16 cellular contexts compared by ENCODE assay signal in the genomic region with DNA sequence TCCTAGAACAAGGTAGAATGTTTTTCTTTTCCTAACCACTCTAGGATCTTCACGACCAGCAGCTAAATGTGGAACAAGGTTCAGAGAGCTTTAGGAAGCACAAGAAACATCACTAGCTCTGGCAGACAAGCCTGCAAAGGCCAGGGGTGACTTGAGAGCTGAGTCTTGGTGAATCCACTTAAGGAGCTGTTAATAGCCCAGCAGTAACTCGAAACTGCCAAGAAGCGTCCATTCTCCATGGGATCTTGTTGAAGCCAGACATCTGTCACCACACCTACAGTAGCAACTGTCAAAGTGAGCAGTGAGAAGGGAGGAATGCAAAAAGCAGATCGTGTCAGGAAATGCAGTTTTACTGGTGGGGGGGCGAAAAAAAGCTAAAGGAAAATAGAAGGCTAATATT.
DNase-seq lines count a peak whose midpoint lies in the region; ATAC-seq and TF ChIP-seq lines count a peak whose summit lies in the region.
"Had no signal": no experiment of that assay in that cellular context is flagged by ENCODE, and none has a peak within 500 bp of the region (broad histone marks: within the 10 kb centered on the region; RNA-seq: fewer than 3 reads in every experiment).

No MANE protein-coding gene starts in this region.

- ATAC-seq in HG02938 (IDR thresholded peaks at IDR 0.05; ENCODE audit: unreplicated experiment) = no peak
- ATAC-seq: K562 had no signal

- H2AFZ ChIP-seq in neural progenitor cell (replicated peaks) = no peak overlapping the region

- H3K4me2 ChIP-seq in neural progenitor cell = peak overlapping the region; percentile 35

- no peaks in the 10 kb centered on the region for H3K79me2 ChIP-seq in neural progenitor cell (ENCODE audit: low read depth)

- H3K27ac Mint-ChIP-seq in endodermal cell (no peak overlapping the region), neural progenitor cell (no peak overlapping the region)

- H3K9me3 Mint-ChIP-seq in endodermal cell = peaks cover 32% of the 10 kb centered on the region
- peaks cover 9% of the 10 kb centered on the region for H3K9me3 Mint-ChIP-seq in neural progenitor cell

- peak; percentile 31 for DNase-seq in ELF-1 (ENCODE audit: low read depth, low spot score)
- peak; percentile 93 for DNase-seq in NCI-H2171 treated with DMSO at 0.1 percent for 48 hours (lab: John Stamatoyannopoulos, UW)
- peak; percentile 70 for DNase-seq in endodermal cell
- peak; percentile 13 for DNase-seq in neural progenitor cell (ENCODE audit: low spot score)
- no peak for DNase-seq in stimulated activated CD4-positive, alpha-beta T cell treated with anti-CD3 and anti-CD28 coated beads, Interleukin-2, amount 100 ng/mL, for 24 hours
- DNase-seq in effector memory CD4-positive, alpha-beta T cell = no peak
- DNase-seq: H9; MV-4-11; NCI-H1417 treated with DMSO at 0.1 percent for 48 hours; NCI-H1930; NCI-H526; NK-92 treated with Interleukin-12 subunit alpha and Interleukin-12 subunit beta, amount 100 ng/mL, for 24 hours; SHP77 had no signal

- H3F3A ChIP-seq in neural progenitor cell (ENCODE audit: low read depth) = peaks cover 39% of the 10 kb centered on the region

- peaks cover 12% of the 10 kb centered on the region for H3K36me3 Mint-ChIP-seq in endodermal cell (ENCODE audit: low read depth)
- peaks cover 4% of the 10 kb centered on the region for H3K36me3 Mint-ChIP-seq in neural progenitor cell

- no peak overlapping the region for H3K4me3 ChIP-seq in endodermal cell (ENCODE audit: low read length)
- H3K4me3 ChIP-seq in neural progenitor cell = no peak overlapping the region
- H3K4me3 ChIP-seq in effector memory CD4-positive, alpha-beta T cell (ENCODE audit: insufficient read depth, low read depth, low read length, poor library complexity, severe bottlenecking) = no peak overlapping the region
- H3K4me3 ChIP-seq: K562 had no signal

- H3K27me3 ChIP-seq in endodermal cell (ENCODE audit: control insufficient read depth, insufficient read depth, low read length, poor library complexity, severe bottlenecking) (no peaks in the 10 kb centered on the region), neural progenitor cell (no peaks in the 10 kb centered on the region)
- H3K27me3 ChIP-seq in effector memory CD4-positive, alpha-beta T cell (replicated peaks; ENCODE audit: control insufficient read depth, insufficient read depth, low read length, poor library complexity, severe bottlenecking) = no peaks in the 10 kb centered on the region

- TF ChIP-seq CTCF in endodermal cell (conservative IDR thresholded peaks at IDR 0.05) = no peak
- TF ChIP-seq CTCF in neural progenitor cell (IDR thresholded peaks at IDR 0.05) = no peak

- no peaks in the 10 kb centered on the region for H3K36me3 ChIP-seq in endodermal cell (ENCODE audit: control insufficient read depth, insufficient read depth, low read length)
- H3K36me3 ChIP-seq in neural progenitor cell = no peaks in the 10 kb centered on the region
- no peaks in the 10 kb centered on the region for H3K36me3 ChIP-seq in effector memory CD4-positive, alpha-beta T cell (ENCODE audit: control insufficient read depth, insufficient read depth, low read length)

- no peak overlapping the region for H3K9ac ChIP-seq in endodermal cell (ENCODE audit: extremely low read depth, low read length, poor library complexity, severe bottlenecking)
- H3K9ac ChIP-seq in neural progenitor cell = no peak overlapping the region

- peaks cover 36% of the 10 kb centered on the region for H3K4me1 Mint-ChIP-seq in endodermal cell
- H3K4me1 Mint-ChIP-seq in neural progenitor cell = peaks cover 23% of the 10 kb centered on the region

- no peaks in the 10 kb centered on the region for H4K20me1 ChIP-seq in neural progenitor cell (ENCODE audit: low read depth)

- H3K27me3 Mint-ChIP-seq in endodermal cell (ENCODE audit: insufficient read depth) (no peaks in the 10 kb centered on the region), neural progenitor cell (ENCODE audit: insufficient read depth, low read depth) (peaks cover 7% of the 10 kb centered on the region)

- H3K9me3 ChIP-seq in endodermal cell (ENCODE audit: control insufficient read depth, low read length) (peaks cover 15% of the 10 kb centered on the region), neural progenitor cell (ENCODE audit: low read depth) (no peaks in the 10 kb centered on the region)
- no peaks in the 10 kb centered on the region for H3K9me3 ChIP-seq in effector memory CD4-positive, alpha-beta T cell (ENCODE audit: control insufficient read depth, low read length)

- WGBS in endodermal cell (ENCODE audit: insufficient coverage in 1 of 2, insufficient read length in 1 of 2), 2 experiments = 67 to 68% methylated on average over 3 to 5 of the region's 5 CpGs

- H3K27ac ChIP-seq in endodermal cell (ENCODE audit: low read depth, low read length) (no peak overlapping the region), neural progenitor cell (peak overlapping the region; percentile 69)
- H3K27ac ChIP-seq in effector memory CD4-positive, alpha-beta T cell (ENCODE audit: insufficient read depth, low read length, poor library complexity, severe bottlenecking) = no peak overlapping the region
- H3K27ac ChIP-seq: C4-2B had no signal

- H3K4me1 ChIP-seq in endodermal cell (ENCODE audit: control insufficient read depth, insufficient read depth, low read length) (peaks cover 14% of the 10 kb centered on the region), neural progenitor cell (peaks cover 28% of the 10 kb centered on the region)
- no peaks in the 10 kb centered on the region for H3K4me1 ChIP-seq in effector memory CD4-positive, alpha-beta T cell (ENCODE audit: control insufficient read depth, insufficient read depth, low read length, poor library complexity, severe bottlenecking)

- H3K4me3 Mint-ChIP-seq in endodermal cell (no peak overlapping the region), neural progenitor cell (no peak overlapping the region)
- H3K4me3 Mint-ChIP-seq: H9 had no signal

Comparison
In these comparisons a context has a peak if more than half of its experiments do, and no peak if none do; other contexts are left out.
1. DNase-seq: peak in ELF-1 (single experiment), NCI-H2171 treated with DMSO at 0.1 percent for 48 hours (single experiment), endodermal cell (single experiment) and neural progenitor cell (single experiment); none in stimulated activated CD4-positive, alpha-beta T cell treated with anti-CD3 and anti-CD28 coated beads, Interleukin-2, amount 100 ng/mL, for 24 hours (0 of 2) and effector memory CD4-positive, alpha-beta T cell (0 of 3).